In genomic region chr10:132632091-132632561, GRCh38 we compare ENCODE assay signal across 16 cellular contexts.
DNase-seq lines count a peak whose midpoint lies in the region; ATAC-seq and TF ChIP-seq lines count a peak whose summit lies in the region.
"Had no signal": no experiment of that assay in that cellular context is flagged by ENCODE, and none has a peak within 500 bp of the region (broad histone marks: within the 10 kb centered on the region; RNA-seq: fewer than 3 reads in every experiment).

No MANE protein-coding gene starts in this region.

- TF ChIP-seq CTCF in ascending aorta (IDR thresholded peaks at IDR 0.05) (no peak), cardiac muscle cell (IDR thresholded peaks at IDR 0.05; ENCODE audit: low read depth, low read length) (no peak), neural crest cell (conservative IDR thresholded peaks at IDR 0.05) (no peak), testis (IDR thresholded peaks at IDR 0.05) (no peak)

- H3K27me3 ChIP-seq in ascending aorta (no peaks in the 10 kb centered on the region), cardiac muscle cell (no peaks in the 10 kb centered on the region), testis (no peaks in the 10 kb centered on the region)
- H3K27me3 ChIP-seq: foreskin keratinocyte had no signal

- H3K4me1 Mint-ChIP-seq in neural crest cell: peaks cover 48% of the 10 kb centered on the region

- intact Hi-C loops in ascending aorta (cut with DNase I): loop anchor here (1.0 to 5.0 kb wide), 2 partner anchors 60 to 325 kb away; partner anchors contain the start of gene STK32C
- intact Hi-C loops in testis (cut with DNase I; ENCODE audit: low total_unique reads): loop anchor here (5.0 to 10.0 kb wide), 2 partner anchors 115 to 247 kb away; no protein-coding TSS in a partner anchor

- DNase-seq in ascending aorta (ENCODE audit: low spot score in 2 of 2) (peak in 1 of 2 donors; percentile 72), cardiac muscle cell (ENCODE audit: low read depth in 1 of 2, low spot score in 1 of 2) (peak in 1 of 2 donors; percentile 41), neural crest cell (ENCODE audit: low read depth, low spot score) (no peak), testis (no peak), NCI-H146 treated with DMSO at 0.1 percent for 48 hours (lab: John Stamatoyannopoulos, UW; ENCODE audit: unreplicated experiment) (no peak), NCI-H82 treated with DMSO at 0.1 percent for 48 hours (lab: John Stamatoyannopoulos, UW; ENCODE audit: unreplicated experiment) (no peak)
- DNase-seq in activated naive CD4-positive, alpha-beta T cell treated with Interleukin-2 at 50 U/mL for 16 hours: no peak
- DNase-seq: activated naive CD8-positive, alpha-beta T cell treated with anti-CD3 and anti-CD28 coated beads, Interleukin-2, amount 10 ng/mL, durations not matched to agents 7 days and 5 days; DND-41; foreskin keratinocyte; islet precursor cell; KG1; NCI-H1436; NCI-H69 had no signal

- 48 to 49% methylated on average over 12 to 13 of the region's 13 CpGs for WGBS in testis, 2 donors

- H3K36me3 ChIP-seq in ascending aorta (no peaks in the 10 kb centered on the region), cardiac muscle cell (peaks cover 3% of the 10 kb centered on the region), testis (ENCODE audit: low read depth, missing control alignments) (no peaks in the 10 kb centered on the region)

- no peak overlapping the region for H3K4me3 Mint-ChIP-seq in neural crest cell
- H3K4me3 Mint-ChIP-seq: activated naive CD8-positive, alpha-beta T cell treated with anti-CD3 and anti-CD28 coated beads, Interleukin-2, amount 10 ng/mL, durations not matched to agents 7 days and 5 days had no signal

- no peak for TF ChIP-seq POLR2A in testis (IDR thresholded peaks at IDR 0.05)

- no peaks in the 10 kb centered on the region for H3K9me3 Mint-ChIP-seq in neural crest cell
- H3K9me3 Mint-ChIP-seq: activated naive CD8-positive, alpha-beta T cell treated with anti-CD3 and anti-CD28 coated beads, Interleukin-2, amount 10 ng/mL, durations not matched to agents 7 days and 5 days; nephron had no signal

- H3K4me1 ChIP-seq in ascending aorta (peaks cover 34 to 75% of the 10 kb centered on the region in 2 donors), cardiac muscle cell (ENCODE audit: low read depth) (peaks cover 57% of the 10 kb centered on the region), testis (peaks cover 54% of the 10 kb centered on the region)
- H3K4me1 ChIP-seq: foreskin keratinocyte had no signal

- H3K4me3 ChIP-seq in ascending aorta (peak overlapping the region in 1 of 2 donors; percentile 37), cardiac muscle cell (no peak overlapping the region), testis (no peak overlapping the region)

- no peaks in the 10 kb centered on the region for H3K36me3 Mint-ChIP-seq in neural crest cell (ENCODE audit: low read depth)
- H3K36me3 Mint-ChIP-seq: activated naive CD8-positive, alpha-beta T cell treated with anti-CD3 and anti-CD28 coated beads, Interleukin-2, amount 10 ng/mL, durations not matched to agents 7 days and 5 days had no signal

- H3K27ac ChIP-seq in ascending aorta (peak overlapping the region; percentile 97 to 98), cardiac muscle cell (peak overlapping the region; percentile 100), testis (peak overlapping the region; percentile 85 to 92)
- H3K27ac ChIP-seq: foreskin keratinocyte had no signal

- no peak for ATAC-seq in HG03432 (IDR thresholded peaks at IDR 0.05; ENCODE audit: unreplicated experiment)
- ATAC-seq: foreskin keratinocyte had no signal

- no peaks in the 10 kb centered on the region for H3K27me3 Mint-ChIP-seq in neural crest cell (ENCODE audit: low read depth)

- H3K27ac Mint-ChIP-seq in neural crest cell (ENCODE audit: unreplicated experiment): peak overlapping the region; percentile 89
- H3K27ac Mint-ChIP-seq: activated naive CD8-positive, alpha-beta T cell treated with anti-CD3 and anti-CD28 coated beads, Interleukin-2, amount 10 ng/mL, durations not matched to agents 7 days and 5 days had no signal

- H3K9me3 ChIP-seq in ascending aorta (no peaks in the 10 kb centered on the region), cardiac muscle cell (ENCODE audit: low read depth) (no peaks in the 10 kb centered on the region), testis (no peaks in the 10 kb centered on the region)
